In the genomic region with DNA sequence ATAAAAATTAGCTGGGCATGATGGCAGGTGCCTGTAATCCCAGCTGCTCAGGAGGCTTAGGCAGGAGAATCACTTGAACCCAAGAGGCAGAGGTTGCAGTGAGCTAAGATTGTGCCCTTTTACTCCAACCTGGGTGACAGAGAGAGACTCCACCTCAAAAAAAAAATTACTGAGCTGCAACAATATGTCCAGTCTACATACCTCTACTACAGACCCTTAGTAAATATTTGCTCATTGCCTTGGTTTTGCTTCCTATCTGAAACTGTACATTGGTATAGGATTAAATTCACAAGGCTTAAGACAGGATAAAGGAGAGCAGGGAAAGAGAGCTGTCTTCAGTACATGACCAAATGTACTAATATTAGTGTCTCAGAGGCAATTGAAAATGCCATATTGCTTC, we compare ENCODE assay signal across 29 cellular contexts.
"Had no signal": no experiment of that assay in that cellular context is flagged by ENCODE, and none has a peak within 500 bp of the region (broad histone marks: within the 10 kb centered on the region; RNA-seq: fewer than 3 reads in every experiment).

No MANE protein-coding gene starts in this region.

- H3K4me1 ChIP-seq: neural progenitor cell, suprapubic skin, uterus had no signal

- H3K27me3 Mint-ChIP-seq: dendritic cell treated with granulocyte-macrophage colony-stimulating factor and Interleukin-4, amounts not matched to agents 40 ng/mL and 50 ng/mL, for 4 days; stimulated activated naive CD8-positive, alpha-beta T cell treated with anti-CD3 and anti-CD28 coated beads, Interleukin-15, amount 100 ng/mL, for 72 hours had no signal

- H3K27ac Mint-ChIP-seq: endodermal cell, mesothelial cell of epicardium, naive B cell, nephron, neural progenitor cell, progenitor cell of endocrine pancreas had no signal

- H3K27ac ChIP-seq: epithelial cell of prostate, gastrocnemius medialis, neural progenitor cell, parathyroid adenoma, suprapubic skin, transverse colon, upper lobe of right lung, uterus had no signal

- ATAC-seq: esophagus mucosa; gastrocnemius medialis; left lobe of liver; mucosa of descending colon; sciatic nerve; stimulated activated naive CD8-positive, alpha-beta T cell treated with anti-CD3 and anti-CD28 coated beads, Interleukin-15, amount 100 ng/mL, for 72 hours; upper lobe of right lung had no signal

- FAIRE-seq: keratinocyte had no signal

- H3K4me1 Mint-ChIP-seq: endodermal cell, mesothelial cell of epicardium, neural progenitor cell had no signal

- H3K27me3 ChIP-seq: gastrocnemius medialis, suprapubic skin, transverse colon, upper lobe of right lung, uterus had no signal

- DNase-seq: effector CD8-positive, alpha-beta T cell; endodermal cell; foreskin fibroblast; gastrocnemius medialis; mesenchymal stem cell; mucosa of descending colon; naive B cell; stimulated activated CD4-positive, alpha-beta T cell treated with anti-CD3 and anti-CD28 coated beads, Interleukin-12 subunit alpha, Interleukin-12 subunit beta, amount 100 ng/mL, for 4 hours; stimulated activated CD4-positive, alpha-beta T cell treated with anti-CD3 and anti-CD28 coated beads, Interleukin-1b, Interleukin-23, amount 100 ng/mL, for 48 hours; stimulated activated CD4-positive, alpha-beta T cell treated with anti-CD3 and anti-CD28 coated beads, Interleukin-4, amount 100 ng/mL, for 1 hour; stimulated activated CD8-positive, alpha-beta memory T cell treated with anti-CD3 and anti-CD28 coated beads, Interleukin-4, amount 100 ng/mL, for 48 hours; stimulated activated naive CD4-positive, alpha-beta T cell; stimulated activated naive CD8-positive, alpha-beta T cell treated with anti-CD3 and anti-CD28 coated beads, Interleukin-15, amount 100 ng/mL, for 72 hours; transverse colon; upper lobe of right lung; uterus had no signal

- H2AFZ ChIP-seq: neural progenitor cell, parathyroid adenoma had no signal

- H3K4me3 ChIP-seq: gastrocnemius medialis, mucosa of descending colon, neural progenitor cell, smooth muscle cell, suprapubic skin, transverse colon, upper lobe of right lung, uterus had no signal

- H3K9me3 Mint-ChIP-seq: endodermal cell, mesothelial cell of epicardium, naive B cell, nephron, neural progenitor cell had no signal

- H3K36me3 Mint-ChIP-seq: mesothelial cell of epicardium, neural progenitor cell had no signal

- H3K4me2 ChIP-seq: neural progenitor cell, smooth muscle cell had no signal

- H3K4me3 Mint-ChIP-seq: dendritic cell treated with granulocyte-macrophage colony-stimulating factor and Interleukin-4, amounts not matched to agents 40 ng/mL and 50 ng/mL, for 4 days; endodermal cell; mesothelial cell of epicardium; naive B cell; nephron; neural progenitor cell; stimulated activated naive CD8-positive, alpha-beta T cell treated with anti-CD3 and anti-CD28 coated beads, Interleukin-15, amount 100 ng/mL, for 72 hours had no signal

- H3K9ac ChIP-seq: neural progenitor cell, parathyroid adenoma had no signal

- H3K36me3 ChIP-seq: gastrocnemius medialis, neural progenitor cell, suprapubic skin, transverse colon, upper lobe of right lung, uterus had no signal

- H3K9me3 ChIP-seq: gastrocnemius medialis, mucosa of descending colon, suprapubic skin, transverse colon, upper lobe of right lung, uterus had no signal
